In the genomic region with DNA sequence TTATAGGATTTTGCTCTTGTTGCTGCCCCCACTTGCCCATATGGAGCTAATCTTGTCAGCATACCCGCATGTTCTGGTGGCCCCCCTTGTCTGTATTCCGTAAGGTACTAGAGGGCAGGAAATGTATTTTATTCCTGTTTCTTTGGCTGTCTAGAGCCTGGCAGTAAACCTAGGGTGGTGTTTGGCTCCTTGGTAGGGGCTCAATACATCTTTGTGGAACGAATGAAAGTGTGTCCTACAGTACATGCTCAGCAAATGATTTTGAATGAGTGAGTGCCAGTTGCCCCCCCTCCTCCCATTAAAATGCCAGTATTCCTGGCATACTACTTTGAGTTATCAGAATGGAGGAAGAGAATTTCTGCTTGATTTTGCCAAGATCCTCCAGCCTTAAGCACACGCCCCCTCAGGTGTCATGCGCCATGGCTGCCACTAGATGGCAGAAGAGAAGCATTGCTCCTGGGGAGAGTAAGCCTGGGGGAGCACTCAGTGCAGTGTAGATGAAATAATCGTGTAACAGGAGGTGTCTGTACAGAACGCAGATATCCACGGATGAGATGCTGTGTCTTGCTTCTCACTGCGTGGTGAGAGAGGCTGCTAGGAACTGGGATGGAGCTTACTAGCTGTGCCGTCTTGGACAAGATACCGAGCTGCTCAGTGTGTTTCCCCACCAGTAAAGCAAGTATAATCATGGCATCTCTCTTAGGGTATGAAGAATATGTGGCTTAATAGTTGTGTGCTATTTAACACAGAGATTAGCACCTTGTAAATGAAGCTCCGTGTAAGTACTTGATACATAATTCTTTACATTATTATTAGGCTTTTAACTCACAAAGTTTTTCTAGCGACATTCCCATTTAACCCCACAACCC, we compare ENCODE assay signal across 1 cellular context.
TF ChIP-seq lines count a peak whose summit lies in the region.

No MANE protein-coding gene starts in this region.

TF ChIP-seq in endothelial cell of umbilical vein, 7 proteins besides CTCF, POLR2A, EP300 and RAD21 (continued from another document):
- TF ChIP-seq GATA2 (IDR thresholded peaks at IDR 0.05; ENCODE audit: insufficient read depth, insufficient read length, low read depth, low read length) = no peak
